Comparison of ENCODE assay signal across 39 cellular contexts in genomic region chr4:31375936-31376335, GRCh38.
"Had no signal": no experiment of that assay in that cellular context is flagged by ENCODE, and none has a peak within 500 bp of the region (broad histone marks: within the 10 kb centered on the region; RNA-seq: fewer than 3 reads in every experiment).

No MANE protein-coding gene starts in this region.

- H3K27ac ChIP-seq: adrenal gland, ascending aorta, body of pancreas, brain microvascular endothelial cell, breast epithelium, cardiac muscle cell had no signal

- H3K36me3 Mint-ChIP-seq: activated naive CD4-positive, alpha-beta T cell treated with anti-CD3 and anti-CD28 coated beads, Interleukin-2, amount 10 ng/mL, durations not matched to agents 7 days and 5 days; activated naive CD4-positive, alpha-beta T cell treated with anti-CD3 and anti-CD28 coated beads, Interleukin-2, amount 50 U/mL, for 24 hours; activated naive CD4-positive, alpha-beta T cell treated with anti-CD3 and anti-CD28 coated beads, Interleukin-2, amount 50 U/mL, for 72 hours; activated naive CD8-positive, alpha-beta T cell; activated naive CD8-positive, alpha-beta T cell treated with anti-CD3 and anti-CD28 coated beads for 36 hours; activated naive CD8-positive, alpha-beta T cell treated with anti-CD3 and anti-CD28 coated beads, Interleukin-2, amount 10 ng/mL, durations not matched to agents 7 days and 5 days; brain had no signal

- H3K9me3 Mint-ChIP-seq: activated naive CD4-positive, alpha-beta T cell treated with anti-CD3 and anti-CD28 coated beads for 36 hours; activated naive CD4-positive, alpha-beta T cell treated with anti-CD3 and anti-CD28 coated beads, Interleukin-2, amount 50 U/mL, for 24 hours; activated naive CD8-positive, alpha-beta T cell treated with anti-CD3 and anti-CD28 coated beads, Interleukin-2, amount 10 ng/mL, durations not matched to agents 7 days and 5 days; activated T-helper 17 cell treated with anti-CD3 and anti-CD28 coated beads, Interleukin-2, amount 50 U/mL, for 72 hours; brain had no signal

- H3K4me1 ChIP-seq: adrenal gland, ascending aorta, body of pancreas, breast epithelium had no signal

- FAIRE-seq: bronchial epithelial cell had no signal

- H3K9me3 ChIP-seq: adrenal gland, ascending aorta, body of pancreas, breast epithelium had no signal

- H3K27me3 ChIP-seq: adrenal gland, ascending aorta, body of pancreas, brain microvascular endothelial cell, breast epithelium, cardiac muscle cell had no signal

- H3K4me3 Mint-ChIP-seq: activated naive CD4-positive, alpha-beta T cell treated with anti-CD3 and anti-CD28 coated beads for 36 hours; activated naive CD4-positive, alpha-beta T cell treated with anti-CD3 and anti-CD28 coated beads, Interleukin-2, amount 10 ng/mL, durations not matched to agents 7 days and 5 days; activated naive CD4-positive, alpha-beta T cell treated with anti-CD3 and anti-CD28 coated beads, Interleukin-2, amount 50 U/mL, for 24 hours; activated naive CD8-positive, alpha-beta T cell; activated naive CD8-positive, alpha-beta T cell treated with anti-CD3 and anti-CD28 coated beads for 36 hours; activated naive CD8-positive, alpha-beta T cell treated with anti-CD3 and anti-CD28 coated beads, Interleukin-2, amount 10 ng/mL, durations not matched to agents 7 days and 5 days; activated naive CD8-positive, alpha-beta T cell treated with anti-CD3 and anti-CD28 coated beads, Interleukin-2, amount 50 U/mL, for 24 hours; activated T-cell treated with anti-CD3 and anti-CD28 coated beads, Interleukin-2, amount 50 U/mL, for 24 hours; activated T-cell treated with anti-CD3 and anti-CD28 coated beads, Interleukin-2, amount 50 U/mL, for 4 hours; activated T-cell treated with anti-CD3 and anti-CD28 coated beads, Interleukin-2, amount 50 U/mL, for 72 hours; activated T-helper 1 cell treated with anti-CD3 and anti-CD28 coated beads, Interleukin-12 subunit alpha, Interleukin-12 subunit beta, Interleukin-2, Interleukin-4 antibody, amounts not matched to agents 30 ng/mL and 10 ng/mL and 1 ng/mL, durations not matched to agents 14 hours and 24 hours and 36 hours; activated T-helper 17 cell treated with anti-CD3 and anti-CD28 coated beads, Interleukin-2, amount 50 U/mL, for 72 hours; brain; central memory CD8-positive, alpha-beta T cell had no signal

- DNase-seq: activated effector memory CD4-positive, alpha-beta T cell treated with anti-CD3 and anti-CD28 coated beads, Interleukin-2, amount 50 U/mL, for 16 hours; activated effector memory CD4-positive, alpha-beta T cell treated with Interleukin-2 at 50 U/mL for 16 hours; activated gamma-delta T cell; activated gamma-delta T cell treated with Interleukin-2 at 50 U/mL for 16 hours; activated naive CD4-positive, alpha-beta T cell; activated naive CD4-positive, alpha-beta T cell treated with anti-CD3 and anti-CD28 coated beads for 36 hours; activated naive CD4-positive, alpha-beta T cell treated with anti-CD3 and anti-CD28 coated beads, Interleukin-2, amount 10 ng/mL, durations not matched to agents 7 days and 5 days; activated naive CD4-positive, alpha-beta T cell treated with anti-CD3 and anti-CD28 coated beads, Interleukin-2, amount 50 U/mL, for 16 hours; activated naive CD4-positive, alpha-beta T cell treated with Interleukin-2 at 50 U/mL for 16 hours; activated naive CD8-positive, alpha-beta T cell treated with anti-CD3 and anti-CD28 coated beads for 36 hours; activated naive CD8-positive, alpha-beta T cell treated with anti-CD3 and anti-CD28 coated beads, Interleukin-2, amount 10 ng/mL, durations not matched to agents 7 days and 5 days; activated naive CD8-positive, alpha-beta T cell treated with anti-CD3 and anti-CD28 coated beads, Interleukin-2, amount 50 U/mL, for 24 hours; activated T-cell treated with anti-CD3 and anti-CD28 coated beads, Interleukin-2, amount 50 U/mL, for 1 hour; activated T-cell treated with anti-CD3 and anti-CD28 coated beads, Interleukin-2, amount 50 U/mL, for 24 hours; activated T-cell treated with anti-CD3 and anti-CD28 coated beads, Interleukin-2, amount 50 U/mL, for 4 hours; activated T-cell treated with anti-CD3 and anti-CD28 coated beads, Interleukin-2, amount 50 U/mL, for 48 hours; activated T-cell treated with anti-CD3 and anti-CD28 coated beads, Interleukin-2, amount 50 U/mL, for 72 hours; adrenal gland; amniotic stem cell; amygdala; anterior cingulate cortex; aorta; body of pancreas; brain microvascular endothelial cell; caudate nucleus; central memory CD4-positive, alpha-beta T cell; cerebellar nuclear complex had no signal

- H3K27me3 Mint-ChIP-seq: activated naive CD4-positive, alpha-beta T cell treated with anti-CD3 and anti-CD28 coated beads, Interleukin-2, amount 10 ng/mL, durations not matched to agents 7 days and 5 days; activated naive CD4-positive, alpha-beta T cell treated with anti-CD3 and anti-CD28 coated beads, Interleukin-2, amount 50 U/mL, for 24 hours; activated naive CD8-positive, alpha-beta T cell; activated naive CD8-positive, alpha-beta T cell treated with anti-CD3 and anti-CD28 coated beads for 36 hours; activated naive CD8-positive, alpha-beta T cell treated with anti-CD3 and anti-CD28 coated beads, Interleukin-2, amount 10 ng/mL, durations not matched to agents 7 days and 5 days; activated naive CD8-positive, alpha-beta T cell treated with anti-CD3 and anti-CD28 coated beads, Interleukin-2, amount 50 U/mL, for 24 hours; activated T-cell treated with anti-CD3 and anti-CD28 coated beads, Interleukin-2, amount 50 U/mL, for 24 hours; activated T-helper 17 cell treated with anti-CD3 and anti-CD28 coated beads, Interleukin-2, amount 50 U/mL, for 72 hours; central memory CD8-positive, alpha-beta T cell had no signal

- H3K27ac Mint-ChIP-seq: activated naive CD4-positive, alpha-beta T cell treated with anti-CD3 and anti-CD28 coated beads for 36 hours; activated naive CD4-positive, alpha-beta T cell treated with anti-CD3 and anti-CD28 coated beads, Interleukin-2, amount 10 ng/mL, durations not matched to agents 7 days and 5 days; activated naive CD4-positive, alpha-beta T cell treated with anti-CD3 and anti-CD28 coated beads, Interleukin-2, amount 50 U/mL, for 24 hours; activated naive CD4-positive, alpha-beta T cell treated with anti-CD3 and anti-CD28 coated beads, Interleukin-2, amount 50 U/mL, for 72 hours; activated naive CD8-positive, alpha-beta T cell; activated naive CD8-positive, alpha-beta T cell treated with anti-CD3 and anti-CD28 coated beads for 36 hours; activated naive CD8-positive, alpha-beta T cell treated with anti-CD3 and anti-CD28 coated beads, Interleukin-2, amount 10 ng/mL, durations not matched to agents 7 days and 5 days; activated naive CD8-positive, alpha-beta T cell treated with anti-CD3 and anti-CD28 coated beads, Interleukin-2, amount 50 U/mL, for 24 hours; activated T-cell treated with anti-CD3 and anti-CD28 coated beads, Interleukin-2, amount 50 U/mL, for 24 hours; activated T-cell treated with anti-CD3 and anti-CD28 coated beads, Interleukin-2, amount 50 U/mL, for 72 hours; activated T-helper 1 cell treated with anti-CD3 and anti-CD28 coated beads, Interleukin-12 subunit alpha, Interleukin-12 subunit beta, Interleukin-2, Interleukin-4 antibody, amounts not matched to agents 30 ng/mL and 10 ng/mL and 1 ng/mL, durations not matched to agents 14 hours and 24 hours and 36 hours; activated T-helper 17 cell treated with anti-CD3 and anti-CD28 coated beads, Interleukin-2, amount 50 U/mL, for 72 hours; activated T-helper 2 cell treated with anti-CD3 and anti-CD28 coated beads, Interferon-gamma antibody, Interleukin-2, Interleukin-4, amounts not matched to agents 10 μg/mL and 5 μg/mL and 100 μg/mL, durations not matched to agents 14 hours and 24 hours and 36 hours; brain had no signal

- H3K4me3 ChIP-seq: adrenal gland, ascending aorta, body of pancreas, breast epithelium, cardiac muscle cell had no signal

- H3K36me3 ChIP-seq: adrenal gland, ascending aorta, brain microvascular endothelial cell, breast epithelium, cardiac muscle cell had no signal

- H3K4me1 Mint-ChIP-seq: activated naive CD4-positive, alpha-beta T cell treated with anti-CD3 and anti-CD28 coated beads, Interleukin-2, amount 10 ng/mL, durations not matched to agents 7 days and 5 days; activated naive CD4-positive, alpha-beta T cell treated with anti-CD3 and anti-CD28 coated beads, Interleukin-2, amount 50 U/mL, for 24 hours; activated naive CD8-positive, alpha-beta T cell treated with anti-CD3 and anti-CD28 coated beads for 36 hours; activated naive CD8-positive, alpha-beta T cell treated with anti-CD3 and anti-CD28 coated beads, Interleukin-2, amount 10 ng/mL, durations not matched to agents 7 days and 5 days; activated naive CD8-positive, alpha-beta T cell treated with anti-CD3 and anti-CD28 coated beads, Interleukin-2, amount 50 U/mL, for 24 hours; activated T-helper 17 cell treated with anti-CD3 and anti-CD28 coated beads, Interleukin-2, amount 50 U/mL, for 72 hours; brain; central memory CD8-positive, alpha-beta T cell had no signal

- ATAC-seq: activated naive CD4-positive, alpha-beta T cell treated with anti-CD3 and anti-CD28 coated beads, Interleukin-2, amount 50 U/mL, for 72 hours; activated naive CD8-positive, alpha-beta T cell treated with anti-CD3 and anti-CD28 coated beads, Interleukin-2, amount 50 U/mL, for 24 hours; activated T-cell treated with anti-CD3 and anti-CD28 coated beads, Interleukin-2, amount 50 U/mL, for 4 hours; activated T-cell treated with anti-CD3 and anti-CD28 coated beads, Interleukin-2, amount 50 U/mL, for 72 hours; activated T-helper 17 cell treated with anti-CD3 and anti-CD28 coated beads, Interleukin-2, amount 50 U/mL, for 72 hours; body of pancreas had no signal
